In the genomic region with DNA sequence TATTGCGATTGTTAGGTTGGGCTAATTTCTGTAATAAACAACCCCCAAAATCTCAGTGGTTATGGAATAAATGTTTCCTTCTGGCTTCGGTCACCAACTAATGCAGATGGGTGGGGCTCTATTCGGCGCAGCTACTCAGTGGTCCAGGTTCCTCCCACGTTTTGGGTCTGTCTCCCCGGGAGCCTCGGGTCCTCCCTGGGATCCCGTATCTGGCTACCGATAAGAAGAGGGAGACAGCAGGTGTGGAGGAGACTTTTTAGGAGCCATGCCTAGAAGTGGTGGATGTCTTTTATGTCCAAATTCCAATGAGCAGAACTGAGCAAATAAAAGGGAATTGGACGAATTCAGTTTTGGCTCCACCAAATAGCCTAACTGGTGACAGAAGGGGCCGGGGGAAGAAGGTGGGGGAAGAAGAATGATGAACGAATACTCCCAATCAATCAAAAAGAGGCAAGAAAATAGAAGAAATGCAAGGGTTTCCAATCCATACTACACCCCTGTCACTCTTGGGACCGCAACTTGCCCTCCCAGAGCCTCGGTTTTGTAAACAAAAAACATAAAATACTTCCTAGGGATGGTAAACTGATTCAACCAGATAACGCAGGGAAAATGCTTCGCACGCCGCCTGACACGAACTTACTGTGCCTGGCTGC, we compare ENCODE assay signal across 12 cellular contexts. TPM values are rescaled to one million over a fixed set of nuclear protein-coding genes. Genes with fewer than 3 reads are reported as not detected.
DNase-seq lines count a peak whose midpoint lies in the region; ATAC-seq and TF ChIP-seq lines count a peak whose summit lies in the region.
"Had no signal": no experiment of that assay in that cellular context is flagged by ENCODE, and none has a peak within 500 bp of the region (broad histone marks: within the 10 kb centered on the region; RNA-seq: fewer than 3 reads in every experiment).

No MANE protein-coding gene starts in this region.

- in situ Hi-C loops in G401 (cut with HindIII; ENCODE audit: low sequenced_read_pairs), result no loop called here
- in situ Hi-C loops in IMR-90 (cut with MboI; ENCODE audit: low sequenced_read_pairs), result no loop called here

- H3K27me3 ChIP-seq in IMR-90 (ENCODE audit: control insufficient read depth, insufficient read depth, low read length) (no peaks in the 10 kb centered on the region), neural cell (ENCODE audit: insufficient read depth, low read depth, low read length) (no peaks in the 10 kb centered on the region)

- no peak overlapping the region for H2BK5ac ChIP-seq in IMR-90 (ENCODE audit: low read depth, low read length, poor library complexity, severe bottlenecking)

- no peak overlapping the region for H3K23ac ChIP-seq in IMR-90 (ENCODE audit: low read depth, low read length)

- H4K5ac ChIP-seq in IMR-90 (ENCODE audit: low read depth, low read length), result no peak overlapping the region

- no peak overlapping the region for H2AK9ac ChIP-seq in IMR-90 (replicated peaks; ENCODE audit: low read depth, low read length, poor library complexity)

- BruUV-seq in IMR-90 (replicated peaks; lab: Mats Ljungman, UMichigan), result no TSS peak

- WGBS in IMR-90 (ENCODE audit: extremely low coverage in 2 of 2, insufficient read length in 1 of 2), 2 experiments, result 25% methylated on average over 5 of the region's 19 CpGs; no CpG with 5 or more reads in 1 of the 2 experiments

- no peak overlapping the region for H4K8ac ChIP-seq in IMR-90 (ENCODE audit: low read depth in 2 of 2, low read length in 2 of 2)

- no peak for TF ChIP-seq EP300 in neural cell (conservative IDR thresholded peaks at IDR 0.05; ENCODE audit: poor library complexity, severe bottlenecking)

- H2BK20ac ChIP-seq in IMR-90 (ENCODE audit: low read depth, low read length), result no peak overlapping the region

- H3K9me3 ChIP-seq in IMR-90 (ENCODE audit: control insufficient read depth, insufficient read depth, low read length) (no peaks in the 10 kb centered on the region), neural cell (ENCODE audit: low read length) (no peaks in the 10 kb centered on the region), mucosa of descending colon (no peaks in the 10 kb centered on the region)

- H2AFZ ChIP-seq in IMR-90 (replicated peaks; ENCODE audit: low read length, poor library complexity) (peak overlapping the region; percentile 79), neural cell (ENCODE audit: low read depth, low read length) (no peak overlapping the region)

- H3K27ac ChIP-seq in IMR-90 (ENCODE audit: insufficient read depth, low read length) (no peak overlapping the region), neural cell (ENCODE audit: low read length) (no peak overlapping the region)
- H3K27ac ChIP-seq: heart left ventricle had no signal

- no peaks in the 10 kb centered on the region for H4K20me1 ChIP-seq in IMR-90 (ENCODE audit: insufficient read depth, low read length)
- H4K20me1 ChIP-seq in neural cell (ENCODE audit: insufficient read depth), result no peaks in the 10 kb centered on the region

- POLR2A ChIA-PET in IMR-90 (lab: Charles Lee; ENCODE audit: unreplicated experiment), result no interaction called here

- no peak overlapping the region for H3K14ac ChIP-seq in IMR-90 (replicated peaks; ENCODE audit: low read depth, low read length)

- H3K56ac ChIP-seq in IMR-90 (ENCODE audit: extremely low read depth, insufficient read depth, low read length), result no peak overlapping the region

- H3K4me3 ChIP-seq in IMR-90 (ENCODE audit: insufficient read depth, low read depth, low read length) (no peak overlapping the region), epithelial cell of proximal tubule (ENCODE audit: low read depth, low read length) (peak overlapping the region; percentile 35), neural cell (ENCODE audit: low read length) (peak overlapping the region; percentile 59), mucosa of descending colon (no peak overlapping the region)

- no peaks in the 10 kb centered on the region for H3F3A ChIP-seq in neural cell (ENCODE audit: insufficient read depth, low read length, poor library complexity, severe bottlenecking)

- H2AK5ac ChIP-seq in IMR-90 (ENCODE audit: low read depth, low read length), result no peak overlapping the region

- no peak for TF ChIP-seq CTCF in IMR-90 (conservative IDR thresholded peaks at IDR 0.05; ENCODE audit: low read depth, low read length)
- TF ChIP-seq CTCF in epithelial cell of proximal tubule (conservative IDR thresholded peaks at IDR 0.05; ENCODE audit: low read depth, low read length), result no peak
- no peak for TF ChIP-seq CTCF in neural cell (IDR thresholded peaks at IDR 0.05; ENCODE audit: poor library complexity, severe bottlenecking)
- TF ChIP-seq CTCF in mucosa of descending colon (IDR thresholded peaks at IDR 0.05), result no peak

- dilution Hi-C loops in IMR-90 (cut with HindIII; ENCODE audit: low sequenced_read_pairs, unreplicated experiment), result no loop called here

- H3K9me2 ChIP-seq in neural cell (ENCODE audit: insufficient read depth, low read length), result no peaks in the 10 kb centered on the region

- no peaks in the 10 kb centered on the region for H3K79me1 ChIP-seq in IMR-90 (ENCODE audit: low read depth in 1 of 2, low read length in 2 of 2)

- H3K4me2 ChIP-seq in IMR-90 (ENCODE audit: low read depth, low read length) (peak overlapping the region; percentile 38), neural cell (ENCODE audit: low read length) (no peak overlapping the region)

- no peak overlapping the region for H3K4ac ChIP-seq in IMR-90 (ENCODE audit: low read depth, low read length)

- H3K79me2 ChIP-seq in neural cell (replicated peaks; ENCODE audit: insufficient read depth, low read length), result no peaks in the 10 kb centered on the region

- H2BK15ac ChIP-seq in IMR-90 (ENCODE audit: low read depth, low read length), result no peak overlapping the region

- no peaks in the 10 kb centered on the region for H3K36me3 ChIP-seq in IMR-90 (ENCODE audit: control insufficient read depth, insufficient read depth, low read length)
- H3K36me3 ChIP-seq in neural cell (ENCODE audit: insufficient read depth, low read length), result no peaks in the 10 kb centered on the region
- H3K36me3 ChIP-seq in mucosa of descending colon (ENCODE audit: low read depth), result no peaks in the 10 kb centered on the region
- H3K36me3 ChIP-seq: heart left ventricle had no signal

- no peaks in the 10 kb centered on the region for H3K9me1 ChIP-seq in IMR-90 (ENCODE audit: insufficient read depth, low read length)

- H4K91ac ChIP-seq in IMR-90 (ENCODE audit: insufficient read depth, low read depth, low read length), result no peak overlapping the region

- TF ChIP-seq POLR2A in IMR-90 (IDR thresholded peaks at IDR 0.05; ENCODE audit: low read depth, low read length), result no peak

- no peak overlapping the region for H2BK120ac ChIP-seq in IMR-90 (ENCODE audit: low read depth, low read length)

- H3K4me1 ChIP-seq in IMR-90 (ENCODE audit: control insufficient read depth, insufficient read depth, low read length) (no peaks in the 10 kb centered on the region), mucosa of descending colon (ENCODE audit: low read depth) (no peaks in the 10 kb centered on the region)

- DNase-seq in G401 (ENCODE audit: low spot score) (peak; percentile 32), IMR-90 (no peak), epithelial cell of proximal tubule (ENCODE audit: low read depth) (no peak), mucosa of descending colon (no peak)
- DNase-seq: activated naive CD4-positive, alpha-beta T cell treated with anti-CD3 and anti-CD28 coated beads, Interleukin-2, amount 50 U/mL, for 16 hours had no signal

- intact Hi-C loops in IMR-90 (cut with micrococcal nuclease) (no loop called here), mucosa of descending colon (cut with DNase I, micrococcal nuclease) (no loop called here)

- no peak for ATAC-seq in IMR-90 (ENCODE audit: low read depth)
- no peak for ATAC-seq in mucosa of descending colon
- no peak for ATAC-seq in HG02571 (IDR thresholded peaks at IDR 0.05; ENCODE audit: unreplicated experiment)
- no peak for ATAC-seq in GM18861 (IDR thresholded peaks at IDR 0.05; ENCODE audit: unreplicated experiment)
- ATAC-seq: sciatic nerve had no signal

- CTCF ChIA-PET in IMR-90 (lab: Yijun Ruan, JAX), result no interaction called here

- H3K18ac ChIP-seq in IMR-90 (ENCODE audit: low read depth, low read length), result no peak overlapping the region

- H3K9ac ChIP-seq in IMR-90 (ENCODE audit: low read depth, low read length), result no peak overlapping the region
- no peak overlapping the region for H3K9ac ChIP-seq in neural cell (ENCODE audit: low read length)

- no peak for TF ChIP-seq RAD21 in IMR-90 (IDR thresholded peaks at IDR 0.05; ENCODE audit: low read length)
- TF ChIP-seq RAD21 in neural cell (conservative IDR thresholded peaks at IDR 0.05), result no peak

TF ChIP-seq in IMR-90, 13 proteins besides CTCF, POLR2A, EP300 and RAD21 (continues in another document):
- TF ChIP-seq NFE2L2 (IDR thresholded peaks at IDR 0.05; ENCODE audit: low read depth, low read length), result no peak
- TF ChIP-seq RCOR1 (IDR thresholded peaks at IDR 0.05; ENCODE audit: insufficient replicate concordance, low read length), result no peak
- TF ChIP-seq FOS (IDR thresholded peaks at IDR 0.05; ENCODE audit: low read depth, low read length), result no peak
- no peak for TF ChIP-seq CHD1 (IDR thresholded peaks at IDR 0.05; ENCODE audit: low read depth, low read length)

TF ChIP-seq in neural cell, 6 proteins besides CTCF, POLR2A, EP300 and RAD21:
- TF ChIP-seq TAF1 (IDR thresholded peaks at IDR 0.05; ENCODE audit: low read depth) (no peak), EZH2 (IDR thresholded peaks at IDR 0.05; ENCODE audit: borderline replicate concordance, insufficient read depth, low read length, poor library complexity, severe bottlenecking) (no peak)

RNA-seq across cellular contexts. Expression of gene C10orf53, which starts 0.5 kb away (rescaled TPM):
- not detected in 2 replicates for total RNA-seq in G401 (2014; rRNA removed; shearing (Covaris generic))
- total RNA-seq in IMR-90 (2012; rRNA removed) (not detected in 2 replicates), epithelial cell of proximal tubule (not detected in 2 replicates), mucosa of descending colon (not detected)
- polyA plus RNA-seq in IMR-90 (2012; rRNA removed) (not detected in 2 replicates), neural cell (not detected in 2 replicates)
- not detected in 2 replicates for polyA plus RNA-seq in IMR-90 (2012; cell fraction: cytosol; rRNA removed)
- not detected in 2 replicates for polyA plus RNA-seq in IMR-90 (2012; cell fraction: nucleus; rRNA removed; ENCODE audit: low replicate concordance)
- not detected in 2 replicates for polyA minus RNA-seq in neural cell
- total RNA-seq: dermis microvascular lymphatic vessel endothelial cell, heart left ventricle, sciatic nerve, temporal lobe had no signal
- polyA plus RNA-seq: heart left ventricle had no signal

Comparison
In these comparisons a context has a peak if more than half of its experiments do, and no peak if none do; other contexts are left out.
1. H3K4me3 ChIP-seq: peak in epithelial cell of proximal tubule (single experiment) and neural cell (single experiment); none in IMR-90 (single experiment) and mucosa of descending colon (single experiment).